24 cellular contexts compared by ENCODE assay signal in genomic region chr2:114405486-114406250, GRCh38. TPM values are rescaled to one million over a fixed set of nuclear protein-coding genes. Genes with fewer than 3 reads are reported as not detected.
"Had no signal": no experiment of that assay in that cellular context is flagged by ENCODE, and none has a peak within 500 bp of the region (broad histone marks: within the 10 kb centered on the region; RNA-seq: fewer than 3 reads in every experiment).

No MANE protein-coding gene starts in this region.

- H3K4me3 ChIP-seq: adrenal gland, colonic mucosa, esophagus squamous epithelium, gastroesophageal sphincter, heart right ventricle, ovary, prostate gland, right lobe of liver, tibial artery had no signal

- H3K27me3 Mint-ChIP-seq: activated naive CD8-positive, alpha-beta T cell; central memory CD8-positive, alpha-beta T cell; stimulated activated naive CD8-positive, alpha-beta T cell treated with anti-CD3 and anti-CD28 coated beads, Interleukin-15, amount 100 ng/mL, for 72 hours had no signal

- H3K27me3 ChIP-seq: adrenal gland, colonic mucosa, esophagus squamous epithelium, gastroesophageal sphincter, heart right ventricle, neutrophil, ovary, right lobe of liver, tibial artery had no signal

- ATAC-seq: activated T-cell treated with anti-CD3 and anti-CD28 coated beads, Interleukin-2, amount 50 U/mL, for 4 hours; gastroesophageal sphincter; right lobe of liver; stimulated activated effector memory CD8-positive, alpha-beta T cell treated with anti-CD3 and anti-CD28 coated beads, Interleukin-12 subunit alpha, Interleukin-12 subunit beta, amount 100 ng/mL, for 72 hours; stimulated activated naive CD8-positive, alpha-beta T cell treated with anti-CD3 and anti-CD28 coated beads, Interleukin-15, amount 100 ng/mL, for 72 hours; T-cell; WTC11 had no signal

- H3K27ac ChIP-seq: adrenal gland, colonic mucosa, esophagus squamous epithelium, gastroesophageal sphincter, heart right ventricle, neutrophil, ovary, prostate gland, right lobe of liver, tibial artery had no signal

- H3K36me3 ChIP-seq: adrenal gland, colonic mucosa, esophagus squamous epithelium, gastroesophageal sphincter, heart right ventricle, neutrophil, ovary, prostate gland, right lobe of liver, tibial artery had no signal

- H3K36me3 Mint-ChIP-seq: activated naive CD8-positive, alpha-beta T cell; stimulated activated effector memory CD8-positive, alpha-beta T cell treated with anti-CD3 and anti-CD28 coated beads, Interleukin-12 subunit alpha, Interleukin-12 subunit beta, amount 100 ng/mL, for 72 hours; T-cell had no signal

- H3K4me1 ChIP-seq: adrenal gland, colonic mucosa, esophagus squamous epithelium, gastroesophageal sphincter, heart right ventricle, prostate gland, right lobe of liver, tibial artery had no signal

- H3K9me3 ChIP-seq: adrenal gland, colonic mucosa, neutrophil, ovary, prostate gland, right lobe of liver, tibial artery had no signal

- H3K4me3 Mint-ChIP-seq: activated naive CD8-positive, alpha-beta T cell; activated T-cell treated with anti-CD3 and anti-CD28 coated beads, Interleukin-2, amount 50 U/mL, for 4 hours; central memory CD8-positive, alpha-beta T cell; nephron; stimulated activated effector memory CD8-positive, alpha-beta T cell treated with anti-CD3 and anti-CD28 coated beads, Interleukin-12 subunit alpha, Interleukin-12 subunit beta, amount 100 ng/mL, for 72 hours; stimulated activated naive CD8-positive, alpha-beta T cell treated with anti-CD3 and anti-CD28 coated beads, Interleukin-15, amount 100 ng/mL, for 72 hours; T-cell; T-helper 2 cell treated with Interferon-gamma antibody and Interleukin-4, amounts not matched to agents 5 μg/mL and 100 μg/mL, for 36 hours; WTC11 had no signal

- H3K27ac Mint-ChIP-seq: activated naive CD8-positive, alpha-beta T cell; activated T-helper 2 cell treated with anti-CD3 and anti-CD28 coated beads, Interferon-gamma antibody, Interleukin-2, Interleukin-4, amounts not matched to agents 10 μg/mL and 5 μg/mL and 100 μg/mL, durations not matched to agents 14 hours and 24 hours and 36 hours; nephron; stimulated activated effector memory CD8-positive, alpha-beta T cell treated with anti-CD3 and anti-CD28 coated beads, Interleukin-12 subunit alpha, Interleukin-12 subunit beta, amount 100 ng/mL, for 72 hours; stimulated activated naive CD8-positive, alpha-beta T cell treated with anti-CD3 and anti-CD28 coated beads, Interleukin-15, amount 100 ng/mL, for 72 hours; T-cell; T-helper 2 cell treated with Interferon-gamma antibody and Interleukin-4, amounts not matched to agents 5 μg/mL and 100 μg/mL, for 36 hours; WTC11 had no signal

- H3K4me1 Mint-ChIP-seq: central memory CD8-positive, alpha-beta T cell; stimulated activated effector memory CD8-positive, alpha-beta T cell treated with anti-CD3 and anti-CD28 coated beads, Interleukin-12 subunit alpha, Interleukin-12 subunit beta, amount 100 ng/mL, for 72 hours; stimulated activated naive CD8-positive, alpha-beta T cell treated with anti-CD3 and anti-CD28 coated beads, Interleukin-15, amount 100 ng/mL, for 72 hours; T-cell had no signal

- DNase-seq: activated naive CD4-positive, alpha-beta T cell; activated T-cell treated with anti-CD3 and anti-CD28 coated beads, Interleukin-2, amount 50 U/mL, for 4 hours; adrenal gland; colonic mucosa; esophagus squamous epithelium; heart right ventricle; ovary; right lobe of liver; small intestine; stimulated activated CD4-positive, alpha-beta T cell treated with anti-CD3 and anti-CD28 coated beads, Interleukin-2, amount 100 ng/mL, for 24 hours; stimulated activated naive CD8-positive, alpha-beta T cell treated with anti-CD3 and anti-CD28 coated beads, Interleukin-15, amount 100 ng/mL, for 72 hours; T-cell; tibial artery had no signal

RNA-seq across cellular contexts. Expression of gene DPP10, which starts 36.8 kb away (rescaled TPM):
- total RNA-seq: activated T-cell treated with anti-CD3 and anti-CD28 coated beads, Interleukin-2, amount 50 U/mL, for 4 hours; activated T-helper 2 cell treated with anti-CD3 and anti-CD28 coated beads, Interferon-gamma antibody, Interleukin-2, Interleukin-4, amounts not matched to agents 10 μg/mL and 5 μg/mL and 100 μg/mL, durations not matched to agents 14 hours and 24 hours and 36 hours; myocyte; T-cell had no signal
